1 cellular context compared by ENCODE assay signal in the genomic region with DNA sequence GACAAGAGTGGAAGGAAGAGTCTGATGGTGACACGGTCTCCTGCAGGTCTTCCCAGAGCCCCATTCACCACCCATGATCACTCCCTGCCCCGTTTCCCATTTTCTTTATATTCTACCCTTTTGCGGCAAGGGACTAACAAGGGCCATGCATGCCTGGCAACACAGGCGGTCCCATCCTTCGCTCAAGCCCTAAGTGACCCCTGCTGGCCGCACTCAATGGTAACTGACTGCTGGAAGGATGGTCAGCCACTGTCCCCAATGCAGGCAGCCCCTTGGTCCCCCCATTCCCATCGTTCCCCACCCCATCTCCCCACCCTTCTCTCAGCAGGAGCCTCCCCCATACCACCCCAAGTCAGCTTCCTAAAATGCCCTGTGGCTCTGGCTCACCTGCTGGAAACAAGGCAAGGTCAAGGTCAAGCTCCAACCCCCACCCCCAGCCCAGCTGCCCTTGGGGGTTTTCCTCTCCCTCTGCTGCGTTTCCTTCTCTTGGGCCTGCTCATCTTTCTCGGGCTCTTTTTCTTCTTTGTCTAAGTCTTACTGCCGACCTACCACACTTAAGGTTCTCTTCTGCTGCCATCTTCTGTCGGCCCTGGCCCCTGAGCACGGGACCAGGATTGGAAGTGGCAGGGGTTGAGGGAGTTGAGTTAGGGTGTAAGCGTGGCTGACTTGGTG.
TF ChIP-seq lines count a peak whose summit lies in the region.

No MANE protein-coding gene starts in this region.

TF ChIP-seq in GM23338, 12 proteins besides CTCF, POLR2A, EP300 and RAD21:
- TF ChIP-seq, protein P1, sequence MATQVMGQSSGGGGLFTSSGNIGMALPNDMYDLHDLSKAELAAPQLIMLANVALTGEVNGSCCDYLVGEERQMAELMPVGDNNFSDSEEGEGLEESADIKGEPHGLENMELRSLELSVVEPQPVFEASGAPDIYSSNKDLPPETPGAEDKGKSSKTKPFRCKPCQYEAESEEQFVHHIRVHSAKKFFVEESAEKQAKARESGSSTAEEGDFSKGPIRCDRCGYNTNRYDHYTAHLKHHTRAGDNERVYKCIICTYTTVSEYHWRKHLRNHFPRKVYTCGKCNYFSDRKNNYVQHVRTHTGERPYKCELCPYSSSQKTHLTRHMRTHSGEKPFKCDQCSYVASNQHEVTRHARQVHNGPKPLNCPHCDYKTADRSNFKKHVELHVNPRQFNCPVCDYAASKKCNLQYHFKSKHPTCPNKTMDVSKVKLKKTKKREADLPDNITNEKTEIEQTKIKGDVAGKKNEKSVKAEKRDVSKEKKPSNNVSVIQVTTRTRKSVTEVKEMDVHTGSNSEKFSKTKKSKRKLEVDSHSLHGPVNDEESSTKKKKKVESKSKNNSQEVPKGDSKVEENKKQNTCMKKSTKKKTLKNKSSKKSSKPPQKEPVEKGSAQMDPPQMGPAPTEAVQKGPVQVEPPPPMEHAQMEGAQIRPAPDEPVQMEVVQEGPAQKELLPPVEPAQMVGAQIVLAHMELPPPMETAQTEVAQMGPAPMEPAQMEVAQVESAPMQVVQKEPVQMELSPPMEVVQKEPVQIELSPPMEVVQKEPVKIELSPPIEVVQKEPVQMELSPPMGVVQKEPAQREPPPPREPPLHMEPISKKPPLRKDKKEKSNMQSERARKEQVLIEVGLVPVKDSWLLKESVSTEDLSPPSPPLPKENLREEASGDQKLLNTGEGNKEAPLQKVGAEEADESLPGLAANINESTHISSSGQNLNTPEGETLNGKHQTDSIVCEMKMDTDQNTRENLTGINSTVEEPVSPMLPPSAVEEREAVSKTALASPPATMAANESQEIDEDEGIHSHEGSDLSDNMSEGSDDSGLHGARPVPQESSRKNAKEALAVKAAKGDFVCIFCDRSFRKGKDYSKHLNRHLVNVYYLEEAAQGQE (IDR thresholded peaks at IDR 0.05; ENCODE audit: unreplicated experiment): no peak
- TF ChIP-seq, protein P2, sequence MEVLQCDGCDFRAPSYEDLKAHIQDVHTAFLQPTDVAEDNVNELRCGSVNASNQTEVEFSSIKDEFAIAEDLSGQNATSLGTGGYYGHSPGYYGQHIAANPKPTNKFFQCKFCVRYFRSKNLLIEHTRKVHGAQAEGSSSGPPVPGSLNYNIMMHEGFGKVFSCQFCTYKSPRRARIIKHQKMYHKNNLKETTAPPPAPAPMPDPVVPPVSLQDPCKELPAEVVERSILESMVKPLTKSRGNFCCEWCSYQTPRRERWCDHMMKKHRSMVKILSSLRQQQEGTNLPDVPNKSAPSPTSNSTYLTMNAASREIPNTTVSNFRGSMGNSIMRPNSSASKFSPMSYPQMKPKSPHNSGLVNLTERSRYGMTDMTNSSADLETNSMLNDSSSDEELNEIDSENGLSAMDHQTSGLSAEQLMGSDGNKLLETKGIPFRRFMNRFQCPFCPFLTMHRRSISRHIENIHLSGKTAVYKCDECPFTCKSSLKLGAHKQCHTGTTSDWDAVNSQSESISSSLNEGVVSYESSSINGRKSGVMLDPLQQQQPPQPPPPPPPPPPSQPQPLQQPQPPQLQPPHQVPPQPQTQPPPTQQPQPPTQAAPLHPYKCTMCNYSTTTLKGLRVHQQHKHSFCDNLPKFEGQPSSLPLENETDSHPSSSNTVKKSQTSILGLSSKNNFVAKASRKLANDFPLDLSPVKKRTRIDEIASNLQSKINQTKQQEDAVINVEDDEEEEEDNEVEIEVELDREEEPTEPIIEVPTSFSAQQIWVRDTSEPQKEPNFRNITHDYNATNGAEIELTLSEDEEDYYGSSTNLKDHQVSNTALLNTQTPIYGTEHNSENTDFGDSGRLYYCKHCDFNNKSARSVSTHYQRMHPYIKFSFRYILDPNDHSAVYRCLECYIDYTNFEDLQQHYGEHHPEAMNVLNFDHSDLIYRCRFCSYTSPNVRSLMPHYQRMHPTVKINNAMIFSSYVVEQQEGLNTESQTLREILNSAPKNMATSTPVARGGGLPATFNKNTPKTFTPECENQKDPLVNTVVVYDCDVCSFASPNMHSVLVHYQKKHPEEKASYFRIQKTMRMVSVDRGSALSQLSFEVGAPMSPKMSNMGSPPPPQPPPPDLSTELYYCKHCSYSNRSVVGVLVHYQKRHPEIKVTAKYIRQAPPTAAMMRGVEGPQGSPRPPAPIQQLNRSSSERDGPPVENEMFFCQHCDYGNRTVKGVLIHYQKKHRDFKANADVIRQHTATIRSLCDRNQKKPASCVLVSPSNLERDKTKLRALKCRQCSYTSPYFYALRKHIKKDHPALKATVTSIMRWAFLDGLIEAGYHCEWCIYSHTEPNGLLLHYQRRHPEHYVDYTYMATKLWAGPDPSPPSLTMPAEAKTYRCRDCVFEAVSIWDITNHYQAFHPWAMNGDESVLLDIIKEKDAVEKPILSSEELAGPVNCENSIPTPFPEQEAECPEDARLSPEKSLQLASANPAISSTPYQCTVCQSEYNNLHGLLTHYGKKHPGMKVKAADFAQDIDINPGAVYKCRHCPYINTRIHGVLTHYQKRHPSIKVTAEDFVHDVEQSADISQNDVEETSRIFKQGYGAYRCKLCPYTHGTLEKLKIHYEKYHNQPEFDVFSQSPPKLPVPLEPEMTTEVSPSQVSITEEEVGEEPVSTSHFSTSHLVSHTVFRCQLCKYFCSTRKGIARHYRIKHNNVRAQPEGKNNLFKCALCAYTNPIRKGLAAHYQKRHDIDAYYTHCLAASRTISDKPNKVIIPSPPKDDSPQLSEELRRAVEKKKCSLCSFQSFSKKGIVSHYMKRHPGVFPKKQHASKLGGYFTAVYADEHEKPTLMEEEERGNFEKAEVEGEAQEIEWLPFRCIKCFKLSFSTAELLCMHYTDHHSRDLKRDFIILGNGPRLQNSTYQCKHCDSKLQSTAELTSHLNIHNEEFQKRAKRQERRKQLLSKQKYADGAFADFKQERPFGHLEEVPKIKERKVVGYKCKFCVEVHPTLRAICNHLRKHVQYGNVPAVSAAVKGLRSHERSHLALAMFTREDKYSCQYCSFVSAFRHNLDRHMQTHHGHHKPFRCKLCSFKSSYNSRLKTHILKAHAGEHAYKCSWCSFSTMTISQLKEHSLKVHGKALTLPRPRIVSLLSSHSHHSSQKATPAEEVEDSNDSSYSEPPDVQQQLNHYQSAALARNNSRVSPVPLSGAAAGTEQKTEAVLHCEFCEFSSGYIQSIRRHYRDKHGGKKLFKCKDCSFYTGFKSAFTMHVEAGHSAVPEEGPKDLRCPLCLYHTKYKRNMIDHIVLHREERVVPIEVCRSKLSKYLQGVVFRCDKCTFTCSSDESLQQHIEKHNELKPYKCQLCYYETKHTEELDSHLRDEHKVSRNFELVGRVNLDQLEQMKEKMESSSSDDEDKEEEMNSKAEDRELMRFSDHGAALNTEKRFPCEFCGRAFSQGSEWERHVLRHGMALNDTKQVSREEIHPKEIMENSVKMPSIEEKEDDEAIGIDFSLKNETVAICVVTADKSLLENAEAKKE (CRISPR knock-in tag; IDR thresholded peaks at IDR 0.05): no peak
- TF ChIP-seq POLR2AphosphoS5 (IDR thresholded peaks at IDR 0.05; ENCODE audit: low read depth): no peak
- no peak for TF ChIP-seq EZH2 (IDR thresholded peaks at IDR 0.05; ENCODE audit: low read depth, unreplicated experiment)
- TF ChIP-seq ZNF114 (CRISPR knock-in tag; IDR thresholded peaks at IDR 0.05): no peak
TF ChIP-seq in GM23338: peak in this region for 0.
